24 cellular contexts compared by ENCODE assay signal in the genomic region with DNA sequence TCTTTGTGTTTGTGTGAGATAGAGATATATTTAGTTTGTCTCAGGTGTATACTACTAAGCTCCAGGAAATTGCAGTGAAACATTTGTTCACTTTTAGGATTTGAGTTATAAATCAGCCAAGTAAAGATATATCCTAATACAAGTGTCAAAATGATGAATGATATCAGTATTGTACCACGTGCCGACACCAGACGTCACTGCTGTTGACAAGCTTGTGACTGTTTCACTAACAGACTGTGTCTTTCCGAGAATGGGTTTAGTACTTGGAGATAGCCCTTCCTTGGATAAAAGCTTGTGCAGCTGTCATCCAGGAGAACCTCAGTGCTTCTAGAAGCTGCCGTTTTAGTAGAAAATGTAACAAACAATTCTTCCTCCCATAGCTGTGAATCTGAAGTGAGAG.
"Had no signal": no experiment of that assay in that cellular context is flagged by ENCODE, and none has a peak within 500 bp of the region (broad histone marks: within the 10 kb centered on the region; RNA-seq: fewer than 3 reads in every experiment).

No MANE protein-coding gene starts in this region.

- H3K4me3 Mint-ChIP-seq: T-cell had no signal

- H3K27ac Mint-ChIP-seq: T-cell had no signal

- FAIRE-seq: HepG2 had no signal

- ATAC-seq: HepG2, Right ventricle myocardium inferior, T-cell had no signal

- H3K36me3 ChIP-seq: Peyer's patch, SJSA1 had no signal

- H3K36me3 Mint-ChIP-seq: T-cell had no signal

- H2AFZ ChIP-seq: PC-9 had no signal

- H3K9me3 ChIP-seq: Peyer's patch, SJSA1, SK-N-SH had no signal

- H3K9ac ChIP-seq: KMS-11, SK-N-SH had no signal

- DNase-seq: IMR-90; Kasumi-1; MM.1S; NCI-H1105; NCI-H146; NCI-H1694 treated with DMSO at 0.1 percent for 48 hours; NCI-H1930; NCI-H2081; NCI-H2107; NCI-H2227 treated with DMSO at 0.1 percent for 48 hours; NCI-H524; NCI-H526 treated with DMSO at 0.1 percent for 48 hours; NCI-H748 treated with DMSO at 0.1 percent for 48 hours; NK-92 treated with Interleukin-12 subunit alpha and Interleukin-12 subunit beta, amount 100 ng/mL, for 24 hours; PC-9; Peyer's patch; SIG-M5; SK-N-SH; SW 1271; T-cell had no signal

- H3K4me1 ChIP-seq: Peyer's patch, SJSA1 had no signal

- H3K4me3 ChIP-seq: PC-9, Peyer's patch, SJSA1 had no signal

- H3K27ac ChIP-seq: KMS-11, PC-9, Peyer's patch, SJSA1 had no signal

- H3K9me2 ChIP-seq: SK-N-SH had no signal

- H3K4me2 ChIP-seq: KMS-11, PC-9, SK-N-SH had no signal

- H3K27me3 ChIP-seq: Peyer's patch had no signal

- H3K4me1 Mint-ChIP-seq: T-cell had no signal
